ENCODE assay signal across 1 cellular context in the genomic region with DNA sequence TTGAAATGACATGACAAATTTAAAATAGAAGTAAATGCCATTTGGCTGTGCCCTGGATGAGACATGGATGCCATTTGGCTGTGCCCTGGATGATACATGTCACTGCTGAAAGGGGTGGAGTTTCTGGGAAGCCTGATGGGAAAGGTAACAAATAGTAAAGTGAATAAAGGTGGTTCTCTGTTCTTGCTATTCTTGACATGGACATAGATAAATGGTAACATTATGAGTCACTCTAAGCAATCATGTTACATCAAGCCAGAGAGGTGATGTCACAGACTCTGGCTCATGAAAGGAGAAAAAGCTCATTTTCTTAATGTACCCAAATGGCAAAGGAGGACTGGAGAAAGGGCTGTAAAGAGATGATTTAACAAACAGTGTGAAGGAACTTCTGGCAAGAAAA.
TF ChIP-seq lines count a peak whose summit lies in the region.

No MANE protein-coding gene starts in this region.

TF ChIP-seq in HepG2, 621 proteins besides CTCF, POLR2A, EP300 and RAD21 (continued from another document):
- 0 out of 2 replicates have a peak, but pooled peaks have one; percentile 26 for TF ChIP-seq ZBTB21 (CRISPR knock-in tag; IDR thresholded peaks at IDR 0.05)
